Comparison of ENCODE assay signal across 9 cellular contexts in genomic region chr19:19201697-19202630, GRCh38. TPM values are rescaled to one million over a fixed set of nuclear protein-coding genes. Genes with fewer than 3 reads are reported as not detected.
DNase-seq lines count a peak whose midpoint lies in the region; ATAC-seq, FAIRE-seq and TF ChIP-seq lines count a peak whose summit lies in the region.
"Had no signal": no experiment of that assay in that cellular context is flagged by ENCODE, and none has a peak within 500 bp of the region (broad histone marks: within the 10 kb centered on the region; RNA-seq: fewer than 3 reads in every experiment).

No MANE protein-coding gene starts in this region.

- no peak for TF ChIP-seq EP300 in K562 (IDR thresholded peaks at IDR 0.05; ENCODE audit: low read length)

- peaks cover 7% of the 10 kb centered on the region for H3K79me1 ChIP-seq in mesendoderm (ENCODE audit: low read length)

- peaks cover 17% of the 10 kb centered on the region for H3K36me3 Mint-ChIP-seq in stimulated activated naive CD8-positive, alpha-beta T cell treated with anti-CD3 and anti-CD28 coated beads, Interleukin-15, Interleukin-2, amounts not matched to agents 100 ng/mL and 50 ng/mL, for 24 hours (ENCODE audit: low read depth)

- H3K9ac ChIP-seq in K562 (ENCODE audit: insufficient read depth in 1 of 2, low read depth in 2 of 2, low read length in 2 of 2), result peak overlapping the region; percentile 84 to 91
- H3K9ac ChIP-seq in mesendoderm (ENCODE audit: low read length), result peak overlapping the region; percentile 92

- no peak overlapping the region for H2BK5ac ChIP-seq in mesendoderm (ENCODE audit: low read length)

- H3K79me2 ChIP-seq in K562 (ENCODE audit: control insufficient read depth, insufficient read depth, low read length), result peaks cover 20% of the 10 kb centered on the region
- H3K79me2 ChIP-seq in mesendoderm (ENCODE audit: control insufficient read depth, insufficient read depth, low read length), result no peaks in the 10 kb centered on the region

- H3K9me3 ChIP-seq in K562 (replicated peaks; ENCODE audit: control insufficient read depth, insufficient read depth, low read depth, low read length), result no peaks in the 10 kb centered on the region

- H3K36me3 ChIP-seq in K562 (ENCODE audit: control insufficient read depth, insufficient read depth, low read length), result peaks cover 46% of the 10 kb centered on the region; the same call in 2 of the 3 replicates
- H3K36me3 ChIP-seq in mesendoderm (ENCODE audit: control insufficient read depth, insufficient read depth, low read length), result peaks cover 3% of the 10 kb centered on the region

- H3K9me3 Mint-ChIP-seq in stimulated activated naive CD8-positive, alpha-beta T cell treated with anti-CD3 and anti-CD28 coated beads, Interleukin-15, Interleukin-2, amounts not matched to agents 100 ng/mL and 50 ng/mL, for 24 hours, result no peaks in the 10 kb centered on the region

- H3K23ac ChIP-seq in mesendoderm (ENCODE audit: low read length), result no peak overlapping the region

- no peak for TF ChIP-seq CTCF in K562 (IDR thresholded peaks at IDR 0.05 in 2 of 3, conservative IDR thresholded peaks at IDR 0.05 in 1 of 3; ENCODE audit: insufficient read depth in 2 of 3, low read depth in 1 of 3, low read length in 3 of 3)

- H3K56ac ChIP-seq in mesendoderm (ENCODE audit: low read length), result peak overlapping the region; percentile 96

- no peak overlapping the region for H3K18ac ChIP-seq in mesendoderm (ENCODE audit: low read length)

- 0 out of 2 replicates have a peak overlapping the region, but pooled peaks have one; percentile 63 for H2AFZ ChIP-seq in K562 (ENCODE audit: low read depth, low read length)

- peaks cover 6 to 21% of the 10 kb centered on the region in 2 experiments; a peak in 3 of 5 replicates for H3K4me1 ChIP-seq in K562 (replicated peaks in 1 of 2; ENCODE audit: control insufficient read depth in 2 of 2, insufficient read depth in 2 of 2, low read length in 2 of 2)
- no peaks in the 10 kb centered on the region for H3K4me1 ChIP-seq in mesendoderm (ENCODE audit: control insufficient read depth, low read depth, low read length)

- peaks cover 4% of the 10 kb centered on the region for H3K9me1 ChIP-seq in K562 (ENCODE audit: control insufficient read depth, insufficient read depth, low read length)

- H3K4me3 ChIP-seq in K562 (peak overlapping the region; percentile 43), mesendoderm (ENCODE audit: low read length) (peak overlapping the region; percentile 85)

- POLR2A ChIA-PET in K562 (lab: Yijun Ruan, JAX), result interaction anchor here (0.6 to 1.8 kb wide), 6 partner anchors 8 to 109 kb away, joined by 3 to 8 read pairs (median 3); no protein-coding TSS in a partner anchor

- no TSS peak for BruUV-seq in K562 (replicated peaks; lab: Mats Ljungman, UMichigan)

- no peak overlapping the region for H3K4ac ChIP-seq in mesendoderm (ENCODE audit: low read depth, low read length)

- CTCF ChIA-PET in K562 (lab: Yijun Ruan, JAX; ENCODE audit: low intra/inter-chr PET ratio), result no interaction called here

- H3K27ac ChIP-seq in K562 (ENCODE audit: extremely low read depth, low read depth, low read length) (peak overlapping the region; percentile 79), mesendoderm (ENCODE audit: low read depth, low read length) (no peak overlapping the region)

- TF ChIP-seq RAD21 in K562 (CRISPR knock-in tag; conservative IDR thresholded peaks at IDR 0.05 in 1 of 2, IDR thresholded peaks at IDR 0.05 in 1 of 2), result no peak

- H3K27me3 Mint-ChIP-seq in stimulated activated naive CD8-positive, alpha-beta T cell treated with anti-CD3 and anti-CD28 coated beads, Interleukin-15, Interleukin-2, amounts not matched to agents 100 ng/mL and 50 ng/mL, for 24 hours, result no peaks in the 10 kb centered on the region

- peak; percentile 57 for FAIRE-seq in K562 (lab: Jason Lieb, UNC)
- FAIRE-seq in GM12892 (lab: Jason Lieb, UNC), result no peak

- TF ChIP-seq POLR2A in K562 (conservative IDR thresholded peaks at IDR 0.05) (no peak), GM12892 (IDR thresholded peaks at IDR 0.05; ENCODE audit: low read depth, low read length) (no peak)

- H2BK120ac ChIP-seq in mesendoderm (ENCODE audit: low read depth, low read length), result no peak overlapping the region

- no peak for ATAC-seq in stimulated activated naive CD8-positive, alpha-beta T cell treated with anti-CD3 and anti-CD28 coated beads, Interleukin-15, Interleukin-2, amounts not matched to agents 100 U/mL and 50 U/mL, for 24 hours
- ATAC-seq in K562 (peak; percentile 2; the same call in 1 of the 3 replicates), HG03342 (IDR thresholded peaks at IDR 0.05; ENCODE audit: unreplicated experiment) (no peak), GM18907 (IDR thresholded peaks at IDR 0.05; ENCODE audit: unreplicated experiment) (no peak)

- peak overlapping the region; percentile 89 for H3K4me3 Mint-ChIP-seq in stimulated activated naive CD8-positive, alpha-beta T cell treated with anti-CD3 and anti-CD28 coated beads, Interleukin-15, Interleukin-2, amounts not matched to agents 100 ng/mL and 50 ng/mL, for 24 hours

- no peak for DNase-seq in stimulated activated naive CD8-positive, alpha-beta T cell treated with anti-CD3 and anti-CD28 coated beads, Interleukin-15, Interleukin-2, amounts not matched to agents 100 U/mL and 50 U/mL, for 24 hours
- DNase-seq in K562 (ENCODE audit: extremely low read depth in 1 of 4, low spot score in 3 of 4), result no peak
- no peak for DNase-seq in mesendoderm
- no peak for DNase-seq in GM12892 (ENCODE audit: insufficient read length)
- no peak for DNase-seq in DMS 273 (lab: John Stamatoyannopoulos, UW; ENCODE audit: unreplicated experiment)

- H3K27me3 ChIP-seq in K562 (ENCODE audit: control insufficient read depth in 2 of 2, insufficient read depth in 2 of 2, low read length in 2 of 2) (no peaks in the 10 kb centered on the region), mesendoderm (ENCODE audit: insufficient read depth, low read length, poor library complexity) (no peaks in the 10 kb centered on the region)

- H3K4me2 ChIP-seq in K562 (ENCODE audit: insufficient read depth, low read length), result peak overlapping the region; percentile 90
- peak overlapping the region; percentile 92 for H3K4me2 ChIP-seq in mesendoderm (ENCODE audit: low read length)

- in situ Hi-C loops in K562 (cut with MboI), result no loop called here

- WGBS in K562 (ENCODE audit: insufficient coverage, low coverage, missing lambda C conversion rate), result 54% methylated on average over 17 of the region's 19 CpGs
- WGBS in mesendoderm (ENCODE audit: extremely low coverage, insufficient coverage, low lambda C conversion rate), result no CpG with 5 or more reads among the region's 19 CpGs

- peak overlapping the region; percentile 89 for H3K27ac Mint-ChIP-seq in stimulated activated naive CD8-positive, alpha-beta T cell treated with anti-CD3 and anti-CD28 coated beads, Interleukin-15, Interleukin-2, amounts not matched to agents 100 ng/mL and 50 ng/mL, for 24 hours

- no peak overlapping the region for H4K8ac ChIP-seq in mesendoderm (ENCODE audit: low read depth, low read length)

- H3K4me1 Mint-ChIP-seq in stimulated activated naive CD8-positive, alpha-beta T cell treated with anti-CD3 and anti-CD28 coated beads, Interleukin-15, Interleukin-2, amounts not matched to agents 100 ng/mL and 50 ng/mL, for 24 hours (ENCODE audit: low read depth), result peaks cover 19% of the 10 kb centered on the region

- intact Hi-C loops in K562 (cut with micrococcal nuclease), result no loop called here

- H2AK5ac ChIP-seq in mesendoderm (ENCODE audit: low read length), result no peak overlapping the region

- H4K20me1 ChIP-seq in K562 (replicated peaks; ENCODE audit: control insufficient read depth, insufficient read depth, low read length), result no peaks in the 10 kb centered on the region; the same call in 1 of the 2 replicates

- no peak overlapping the region for H2BK15ac ChIP-seq in mesendoderm (replicated peaks; ENCODE audit: low read depth)

- no peak overlapping the region for H4K5ac ChIP-seq in mesendoderm (ENCODE audit: low read length)

RNA-seq across cellular contexts. Expression of gene NR2C2AP, which starts 1.2 kb away (rescaled TPM):
- 15.0 and 44.6 TPM in 2 replicates for total RNA-seq in K562 (2011; cell fraction: chromatin; rRNA removed; ENCODE audit: low replicate concordance)
- 37.5 and 41.5 TPM in 2 replicates for total RNA-seq in K562 (2011; cell fraction: nucleolus; rRNA removed)
- total RNA-seq in K562 (2011; cell fraction: nucleoplasm; rRNA removed), result 28.9 and 30.6 TPM in 2 replicates
- total RNA-seq in K562 (2014; rRNA removed), result 31.3 and 33.1 TPM in 2 replicates
- total RNA-seq in K562 (2014; rRNA removed; fragmentation: Illumina TruSeq; extraction: Trizol), result 23.1 and 26.3 TPM in 2 replicates
- total RNA-seq in K562 (2015; rRNA removed; fragmentation: Illumina TruSeq; extraction: Trizol), result 26.4 TPM in 2 replicates
- 32.4 and 35.6 TPM in 2 replicates for total RNA-seq in K562 (2021)
- polyA plus RNA-seq in K562 (2011; rRNA removed), result 22.3 and 23.7 TPM in 2 replicates
- 19.2 and 25.1 TPM in 2 replicates for polyA plus RNA-seq in K562 (2011; cell fraction: cytosol; rRNA removed)
- polyA plus RNA-seq in K562 (2011; cell fraction: nucleus; rRNA removed), result 56.3 and 62.7 TPM in 2 replicates
- polyA plus RNA-seq in K562 (2012), result 22.1 and 26.0 TPM in 2 replicates
- polyA plus RNA-seq in K562 (2014; fragmentation: Illumina TruSeq; extraction: Trizol), result 30.3 and 33.1 TPM in 2 replicates
- 10 to 100 TPM; 55.3 to 77.4 TPM for polyA plus RNA-seq in K562 (2014; fragmentation: Nextera tagmentation; extraction: Ambion mirVana)
- polyA plus RNA-seq in K562 (2014; rRNA removed), result 37.5 and 39.0 TPM in 2 replicates
- polyA minus RNA-seq in K562 (2011; rRNA and poly(A)+ RNA removed), result 8.9 and 10.0 TPM in 2 replicates
- polyA minus RNA-seq in K562 (2011; cell fraction: cytosol; rRNA and poly(A)+ RNA removed), result 5.2 and 8.1 TPM in 2 replicates
- polyA minus RNA-seq in K562 (2011; cell fraction: nucleus; rRNA and poly(A)+ RNA removed), result 10.4 and 19.0 TPM in 2 replicates
- 11.3 TPM for polyA plus RNA-seq in mesendoderm (2013, experiment 1 of 2)
- 11.9 TPM for polyA plus RNA-seq in mesendoderm (2013, experiment 2 of 2)
- polyA plus RNA-seq in GM12892 (2012; ENCODE audit: missing spikeins), result 22.8 TPM

RNA-seq across cellular contexts. Expression of gene NCAN, which starts 9.8 kb away (rescaled TPM):
- total RNA-seq in K562 (2011; cell fraction: chromatin; rRNA removed; ENCODE audit: low replicate concordance), result 0.14 TPM in 1 of 2 replicates, not detected in the other
- under 0.01 and 0.17 TPM in 2 replicates for total RNA-seq in K562 (2011; cell fraction: nucleolus; rRNA removed)
- total RNA-seq in K562 (2011; cell fraction: nucleoplasm; rRNA removed), result 0.15 TPM in 1 of 2 replicates, not detected in the other
- total RNA-seq in K562 (2014; rRNA removed), result not detected in 2 replicates
- total RNA-seq in K562 (2014; rRNA removed; fragmentation: Illumina TruSeq; extraction: Trizol), result not detected in 2 replicates
- not detected in 2 replicates for total RNA-seq in K562 (2015; rRNA removed; fragmentation: Illumina TruSeq; extraction: Trizol)
- total RNA-seq in K562 (2021), result 0.04 and 0.07 TPM in 2 replicates
- polyA plus RNA-seq in K562 (2011; rRNA removed), result not detected in 2 replicates
- 0.04 TPM in 1 of 2 replicates, not detected in the other for polyA plus RNA-seq in K562 (2011; cell fraction: cytosol; rRNA removed)
- polyA plus RNA-seq in K562 (2011; cell fraction: nucleus; rRNA removed), result 0.03 TPM in 1 of 2 replicates, not detected in the other
- 0.04 and 0.05 TPM in 2 replicates for polyA plus RNA-seq in K562 (2012)
- polyA plus RNA-seq in K562 (2014; fragmentation: Illumina TruSeq; extraction: Trizol), result not detected in 2 replicates
- not detected for polyA plus RNA-seq in K562 (2014; fragmentation: Nextera tagmentation; extraction: Ambion mirVana)
- not detected in 2 replicates for polyA plus RNA-seq in K562 (2014; rRNA removed)
- polyA minus RNA-seq in K562 (2011; rRNA and poly(A)+ RNA removed), result not detected in 2 replicates
- not detected in 2 replicates for polyA minus RNA-seq in K562 (2011; cell fraction: cytosol; rRNA and poly(A)+ RNA removed)
- 0.11 TPM in 1 of 2 replicates, not detected in the other for polyA minus RNA-seq in K562 (2011; cell fraction: nucleus; rRNA and poly(A)+ RNA removed)
- 0.88 TPM for polyA plus RNA-seq in mesendoderm (2013, experiment 1 of 2)
- polyA plus RNA-seq in mesendoderm (2013, experiment 2 of 2), result 0.84 TPM
- 0.28 TPM for polyA plus RNA-seq in GM12892 (2012; ENCODE audit: missing spikeins)
- total RNA-seq: mononuclear cell had no signal

RNA-seq across cellular contexts. Expression of gene RFXANK, which starts 9.9 kb away (rescaled TPM):
- total RNA-seq in K562 (2011; cell fraction: chromatin; rRNA removed; ENCODE audit: low replicate concordance), result 68.6 and 223 TPM in 2 replicates
- 202 and 233 TPM in 2 replicates for total RNA-seq in K562 (2011; cell fraction: nucleolus; rRNA removed)
- 103 and 126 TPM in 2 replicates for total RNA-seq in K562 (2011; cell fraction: nucleoplasm; rRNA removed)
- total RNA-seq in K562 (2014; rRNA removed) (152 and 203 TPM in 2 replicates), K562 (2014; rRNA removed; fragmentation: Illumina TruSeq; extraction: Trizol) (79.8 and 106 TPM in 2 replicates), K562 (2015; rRNA removed; fragmentation: Illumina TruSeq; extraction: Trizol) (158 and 164 TPM in 2 replicates), K562 (2021) (176 and 185 TPM in 2 replicates)
- polyA plus RNA-seq in K562 (2011; rRNA removed) (68.6 and 70.4 TPM in 2 replicates), K562 (2014; fragmentation: Illumina TruSeq; extraction: Trizol) (181 and 187 TPM in 2 replicates), K562 (2014; fragmentation: Nextera tagmentation; extraction: Ambion mirVana) (100 to 1,000 TPM in 1 of 2 experiments, 10 to 100 TPM in 1; 81.4 to 150 TPM), K562 (2014; rRNA removed) (138 and 143 TPM in 2 replicates)
- 91.9 and 206 TPM in 2 replicates for polyA plus RNA-seq in K562 (2011; cell fraction: cytosol; rRNA removed)
- 256 and 295 TPM in 2 replicates for polyA plus RNA-seq in K562 (2011; cell fraction: nucleus; rRNA removed)
- 186 and 218 TPM in 2 replicates for polyA plus RNA-seq in K562 (2012)
- 23.8 and 46.5 TPM in 2 replicates for polyA minus RNA-seq in K562 (2011; rRNA and poly(A)+ RNA removed)
- 50.6 and 74.2 TPM in 2 replicates for polyA minus RNA-seq in K562 (2011; cell fraction: cytosol; rRNA and poly(A)+ RNA removed)
- polyA minus RNA-seq in K562 (2011; cell fraction: nucleus; rRNA and poly(A)+ RNA removed), result 71.6 and 78.2 TPM in 2 replicates
- 99.8 TPM for polyA plus RNA-seq in mesendoderm (2013, experiment 1 of 2)
- 105 TPM for polyA plus RNA-seq in mesendoderm (2013, experiment 2 of 2)
- polyA plus RNA-seq in GM12892 (2012; ENCODE audit: missing spikeins), result 77.3 TPM

RNA-seq across cellular contexts. Expression of gene BORCS8, which starts 10.0 kb away (rescaled TPM):
- total RNA-seq in K562 (2011; cell fraction: chromatin; rRNA removed; ENCODE audit: low replicate concordance), result 26.1 and 65.6 TPM in 2 replicates
- 31.4 and 35.8 TPM in 2 replicates for total RNA-seq in K562 (2011; cell fraction: nucleolus; rRNA removed)
- total RNA-seq in K562 (2011; cell fraction: nucleoplasm; rRNA removed), result 36.1 and 51.5 TPM in 2 replicates
- total RNA-seq in K562 (2014; rRNA removed) (33.3 and 33.6 TPM in 2 replicates), K562 (2014; rRNA removed; fragmentation: Illumina TruSeq; extraction: Trizol) (7.9 and 11.3 TPM in 2 replicates), K562 (2015; rRNA removed; fragmentation: Illumina TruSeq; extraction: Trizol) (16.3 and 17.3 TPM in 2 replicates), K562 (2021) (30.4 and 30.5 TPM in 2 replicates)
- polyA plus RNA-seq in K562 (2011; rRNA removed) (11.2 and 12.7 TPM in 2 replicates), K562 (2014; fragmentation: Illumina TruSeq; extraction: Trizol) (24.4 and 31.3 TPM in 2 replicates), K562 (2014; fragmentation: Nextera tagmentation; extraction: Ambion mirVana) (1 to 10 TPM; 4.6 to 9.4 TPM), K562 (2014; rRNA removed) (28.7 and 29.9 TPM in 2 replicates)
- 12.3 and 35.6 TPM in 2 replicates for polyA plus RNA-seq in K562 (2011; cell fraction: cytosol; rRNA removed)
- 20.9 and 34.2 TPM in 2 replicates for polyA plus RNA-seq in K562 (2011; cell fraction: nucleus; rRNA removed)
- polyA plus RNA-seq in K562 (2012), result 17.6 and 20.6 TPM in 2 replicates
- polyA minus RNA-seq in K562 (2011; rRNA and poly(A)+ RNA removed), result 3.8 and 6.9 TPM in 2 replicates
- 6.7 and 7.9 TPM in 2 replicates for polyA minus RNA-seq in K562 (2011; cell fraction: cytosol; rRNA and poly(A)+ RNA removed)
- polyA minus RNA-seq in K562 (2011; cell fraction: nucleus; rRNA and poly(A)+ RNA removed), result 5.7 and 7.3 TPM in 2 replicates
- polyA plus RNA-seq in mesendoderm (2013, experiment 1 of 2), result 14.8 TPM
- 13.9 TPM for polyA plus RNA-seq in mesendoderm (2013, experiment 2 of 2)
- polyA plus RNA-seq in GM12892 (2012; ENCODE audit: missing spikeins), result 18.2 TPM

RNA-seq across cellular contexts. Expression of gene MEF2B, which starts 31.9 kb away (rescaled TPM):
- total RNA-seq in K562 (2011; cell fraction: chromatin; rRNA removed; ENCODE audit: low replicate concordance), result 1.4 TPM in 1 of 2 replicates, not detected in the other
- total RNA-seq in K562 (2011; cell fraction: nucleolus; rRNA removed), result 1.2 and 1.7 TPM in 2 replicates
- 1.4 and 1.8 TPM in 2 replicates for total RNA-seq in K562 (2011; cell fraction: nucleoplasm; rRNA removed)
- 0.16 and 0.77 TPM in 2 replicates for total RNA-seq in K562 (2014; rRNA removed)
- not detected in 2 replicates for total RNA-seq in K562 (2014; rRNA removed; fragmentation: Illumina TruSeq; extraction: Trizol)
- 0.14 and 0.23 TPM in 2 replicates for total RNA-seq in K562 (2015; rRNA removed; fragmentation: Illumina TruSeq; extraction: Trizol)
- 0.72 and 1.9 TPM in 2 replicates for total RNA-seq in K562 (2021)
- 0.15 and 0.26 TPM in 2 replicates for polyA plus RNA-seq in K562 (2011; rRNA removed)
- 0.12 and 0.25 TPM in 2 replicates for polyA plus RNA-seq in K562 (2011; cell fraction: cytosol; rRNA removed)
- polyA plus RNA-seq in K562 (2011; cell fraction: nucleus; rRNA removed), result 1.1 and 1.8 TPM in 2 replicates
- polyA plus RNA-seq in K562 (2012), result 0.14 and 7.0 TPM in 2 replicates
- 0.65 and 1.0 TPM in 2 replicates for polyA plus RNA-seq in K562 (2014; fragmentation: Illumina TruSeq; extraction: Trizol)
- not detected for polyA plus RNA-seq in K562 (2014; fragmentation: Nextera tagmentation; extraction: Ambion mirVana)
- polyA plus RNA-seq in K562 (2014; rRNA removed), result 0.46 and 1.1 TPM in 2 replicates
- not detected in 2 replicates for polyA minus RNA-seq in K562 (2011; rRNA and poly(A)+ RNA removed)
- polyA minus RNA-seq in K562 (2011; cell fraction: cytosol; rRNA and poly(A)+ RNA removed), result not detected in 2 replicates
- 0.27 and 0.89 TPM in 2 replicates for polyA minus RNA-seq in K562 (2011; cell fraction: nucleus; rRNA and poly(A)+ RNA removed)
- 0.28 TPM for polyA plus RNA-seq in mesendoderm (2013, experiment 1 of 2)
- 0.57 TPM for polyA plus RNA-seq in mesendoderm (2013, experiment 2 of 2)
- polyA plus RNA-seq in GM12892 (2012; ENCODE audit: missing spikeins), result 2.2 TPM
